In the genomic region with DNA sequence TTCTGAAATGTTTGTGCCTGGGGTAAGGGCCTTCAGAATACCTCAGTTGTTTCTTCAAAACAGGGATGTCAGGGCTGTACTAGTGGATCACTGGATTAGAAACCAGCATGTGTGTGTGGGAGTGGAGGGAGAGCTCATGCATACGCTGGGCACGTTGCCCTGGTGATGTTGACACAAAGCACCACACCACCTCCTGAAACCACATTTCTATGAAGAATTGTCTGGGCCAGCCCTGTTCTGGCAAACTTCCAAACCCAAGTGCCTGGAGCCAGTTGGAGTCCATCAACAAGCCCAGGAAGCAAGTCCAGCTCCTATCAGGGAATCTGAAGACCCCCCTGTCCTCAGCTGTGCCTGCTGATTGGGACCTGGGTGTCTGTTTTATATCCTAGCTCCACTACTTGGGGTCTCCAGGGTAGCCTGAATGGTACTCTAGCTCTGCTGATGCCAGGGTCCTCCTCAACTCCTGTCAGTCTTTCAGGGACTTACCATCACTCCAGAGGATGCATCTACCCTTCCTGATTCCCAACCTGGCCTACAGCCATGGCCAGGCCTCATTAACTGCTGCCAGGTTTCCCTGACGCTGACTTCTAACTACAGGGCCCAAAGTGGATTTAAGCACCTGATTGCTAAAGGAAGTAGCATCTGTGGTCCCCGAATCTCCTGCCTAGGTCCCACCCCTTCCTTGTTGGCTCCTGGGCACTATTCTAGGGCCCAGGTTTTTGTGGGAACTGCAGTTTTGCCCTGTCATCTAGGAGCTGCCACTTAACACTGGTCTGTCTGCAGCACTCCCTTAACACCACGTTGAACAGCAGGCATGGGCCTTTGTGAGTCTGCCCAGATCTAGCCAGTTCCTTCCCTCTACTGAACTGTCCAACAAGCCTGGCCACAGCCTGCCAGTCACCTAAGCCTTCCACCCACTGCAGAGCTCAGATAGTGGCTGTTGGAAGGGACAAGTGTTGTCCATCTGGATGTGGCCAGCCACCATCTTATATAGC, we compare ENCODE assay signal across 9 cellular contexts. TPM values are rescaled to one million over a fixed set of nuclear protein-coding genes. Genes with fewer than 3 reads are reported as not detected.
DNase-seq lines count a peak whose midpoint lies in the region; ATAC-seq and TF ChIP-seq lines count a peak whose summit lies in the region.
"Had no signal": no experiment of that assay in that cellular context is flagged by ENCODE, and none has a peak within 500 bp of the region (broad histone marks: within the 10 kb centered on the region; RNA-seq: fewer than 3 reads in every experiment).

No MANE protein-coding gene starts in this region.

- no peak for DNase-seq in H9
- peak; percentile 88 for DNase-seq in NCI-H2107 (lab: John Stamatoyannopoulos, UW)
- DNase-seq in adipocyte (ENCODE audit: low read depth) = peak; percentile 96
- DNase-seq in left ventricle myocardium superior = peak; percentile 75
- peak in 1 of 2 donors; percentile 44 for DNase-seq in stimulated activated effector memory CD8-positive, alpha-beta T cell treated with anti-CD3 and anti-CD28 coated beads, Interleukin-12 subunit alpha, Interleukin-12 subunit beta, amount 100 ng/mL, for 72 hours (ENCODE audit: low spot score in 2 of 2)
- DNase-seq in cortex of kidney (lab: John Stamatoyannopoulos, UW) = no peak

- WGBS in H9 (ENCODE audit: extremely low coverage, insufficient read length, low lambda C conversion rate) = no CpG with 5 or more reads among the region's 5 CpGs

- no peaks in the 10 kb centered on the region for H3K4me1 ChIP-seq in H9 (ENCODE audit: insufficient read depth, low read length)
- peaks cover 17% of the 10 kb centered on the region for H3K4me1 ChIP-seq in adipocyte (ENCODE audit: control insufficient read depth, insufficient read depth, low read length)

- H3K14ac ChIP-seq in H9 (ENCODE audit: insufficient read depth, low read length) = no peak overlapping the region

- no peaks in the 10 kb centered on the region for H3K23me2 ChIP-seq in H9 (ENCODE audit: insufficient read length, low read depth, low read length, poor library complexity, severe bottlenecking)

- H3K9me3 ChIP-seq in H9 (ENCODE audit: control insufficient read depth, low read depth, low read length) = no peaks in the 10 kb centered on the region
- no peaks in the 10 kb centered on the region for H3K9me3 ChIP-seq in adipocyte (ENCODE audit: control insufficient read depth, low read length)

- H3K36me3 Mint-ChIP-seq in H9 (ENCODE audit: insufficient read depth in 1 of 3, low read depth in 3 of 3) = peaks cover 0 to 13% (median 0%) of the 10 kb centered on the region in 3 experiments; a peak in 2 of 7 replicates
- no peaks in the 10 kb centered on the region for H3K36me3 Mint-ChIP-seq in stimulated activated effector memory CD8-positive, alpha-beta T cell treated with anti-CD3 and anti-CD28 coated beads, Interleukin-12 subunit alpha, Interleukin-12 subunit beta, amount 100 ng/mL, for 72 hours

- no peak overlapping the region for H3K56ac ChIP-seq in H9 (ENCODE audit: insufficient read length, low read depth, low read length)

- H3K27ac ChIP-seq in C4-2B = peak overlapping the region; percentile 68
- no peak overlapping the region for H3K27ac ChIP-seq in H9 (ENCODE audit: insufficient read length, low read depth, low read length)

- H4K20me1 ChIP-seq in H9 (ENCODE audit: control insufficient read depth, insufficient read depth, insufficient read length) = no peaks in the 10 kb centered on the region

- H3K27me3 ChIP-seq in H9 (ENCODE audit: insufficient read depth, low read length) (no peaks in the 10 kb centered on the region), adipocyte (replicated peaks; ENCODE audit: control insufficient read depth, insufficient read depth, low read length) (no peaks in the 10 kb centered on the region)

- H3K9ac ChIP-seq in H9 (ENCODE audit: extremely low read depth, insufficient read length, low read length) (no peak overlapping the region), adipocyte (ENCODE audit: low read length) (no peak overlapping the region)

- ATAC-seq in left ventricle myocardium superior (peak; percentile 93), GM18520 (IDR thresholded peaks at IDR 0.05; ENCODE audit: unreplicated experiment) (no peak)
- peak; percentile 72 for ATAC-seq in stimulated activated effector memory CD8-positive, alpha-beta T cell treated with anti-CD3 and anti-CD28 coated beads, Interleukin-12 subunit alpha, Interleukin-12 subunit beta, amount 100 ng/mL, for 72 hours

- no peak overlapping the region for H3K4me3 ChIP-seq in adipocyte (ENCODE audit: low read length)

- TF ChIP-seq CTCF in C4-2B (conservative IDR thresholded peaks at IDR 0.05) (no peak), H9 (conservative IDR thresholded peaks at IDR 0.05) (no peak)

- H4K91ac ChIP-seq in H9 (ENCODE audit: insufficient read length, low read depth, low read length) = no peak overlapping the region

- H3K4me1 Mint-ChIP-seq in H9 = peaks cover 4 to 6% of the 10 kb centered on the region in 2 experiments; a peak in 3 of 4 replicates
- peaks cover 15% of the 10 kb centered on the region for H3K4me1 Mint-ChIP-seq in stimulated activated effector memory CD8-positive, alpha-beta T cell treated with anti-CD3 and anti-CD28 coated beads, Interleukin-12 subunit alpha, Interleukin-12 subunit beta, amount 100 ng/mL, for 72 hours

- H3K4ac ChIP-seq in H9 (ENCODE audit: low read depth, low read length) = no peak overlapping the region

- no peak overlapping the region for H2BK5ac ChIP-seq in H9 (ENCODE audit: insufficient read length, low read length)

- no peak overlapping the region for H3K23ac ChIP-seq in H9 (ENCODE audit: insufficient read length, low read depth, low read length)

- H3K79me2 ChIP-seq in H9 (ENCODE audit: insufficient read depth, low read length) = no peaks in the 10 kb centered on the region; the same call in 1 of the 2 replicates

- no peak overlapping the region for H2AFZ ChIP-seq in H9 (ENCODE audit: low read length)

- H2BK20ac ChIP-seq in H9 (ENCODE audit: low read depth, low read length, poor library complexity, severe bottlenecking) = no peak overlapping the region

- no peak overlapping the region for H2BK15ac ChIP-seq in H9 (ENCODE audit: low read depth, low read length)

- H2AK5ac ChIP-seq in H9 (ENCODE audit: insufficient read length, low read length) = no peak overlapping the region

- no peak overlapping the region for H3T11ph ChIP-seq in H9 (ENCODE audit: low read length)

- H3K9me3 Mint-ChIP-seq in H9 = no peaks in the 10 kb centered on the region; a peak in 1 of 5 replicates
- no peaks in the 10 kb centered on the region for H3K9me3 Mint-ChIP-seq in stimulated activated effector memory CD8-positive, alpha-beta T cell treated with anti-CD3 and anti-CD28 coated beads, Interleukin-12 subunit alpha, Interleukin-12 subunit beta, amount 100 ng/mL, for 72 hours
- H3K9me3 Mint-ChIP-seq: dendritic cell treated with granulocyte-macrophage colony-stimulating factor and Interleukin-4, amounts not matched to agents 40 ng/mL and 50 ng/mL, for 4 days had no signal

- no peak overlapping the region for H2BK120ac ChIP-seq in H9 (ENCODE audit: low read depth, low read length, poor library complexity, severe bottlenecking)

- H3K27ac Mint-ChIP-seq in H9 = peak overlapping the region in 2 of 3 experiments; percentile 17 to 39; a peak in 2 of 7 replicates
- peak overlapping the region; percentile 79 for H3K27ac Mint-ChIP-seq in stimulated activated effector memory CD8-positive, alpha-beta T cell treated with anti-CD3 and anti-CD28 coated beads, Interleukin-12 subunit alpha, Interleukin-12 subunit beta, amount 100 ng/mL, for 72 hours
- H3K27ac Mint-ChIP-seq: dendritic cell treated with granulocyte-macrophage colony-stimulating factor and Interleukin-4, amounts not matched to agents 40 ng/mL and 50 ng/mL, for 4 days had no signal

- no peak overlapping the region for H3K18ac ChIP-seq in H9 (ENCODE audit: insufficient read length, low read depth, low read length)

- intact Hi-C loops in left ventricle myocardium superior (cut with micrococcal nuclease) = no loop called here

- H2BK12ac ChIP-seq in H9 (ENCODE audit: insufficient read length, low read depth, low read length) = no peak overlapping the region

- H3K4me3 Mint-ChIP-seq in H9 = no peak overlapping the region
- H3K4me3 Mint-ChIP-seq in stimulated activated effector memory CD8-positive, alpha-beta T cell treated with anti-CD3 and anti-CD28 coated beads, Interleukin-12 subunit alpha, Interleukin-12 subunit beta, amount 100 ng/mL, for 72 hours = no peak overlapping the region
- H3K4me3 Mint-ChIP-seq: dendritic cell treated with granulocyte-macrophage colony-stimulating factor and Interleukin-4, amounts not matched to agents 40 ng/mL and 50 ng/mL, for 4 days had no signal

- no peaks in the 10 kb centered on the region for H3K27me3 Mint-ChIP-seq in H9 (ENCODE audit: low read depth)
- H3K27me3 Mint-ChIP-seq: dendritic cell treated with granulocyte-macrophage colony-stimulating factor and Interleukin-4, amounts not matched to agents 40 ng/mL and 50 ng/mL, for 4 days had no signal

- H4K8ac ChIP-seq in H9 (replicated peaks; ENCODE audit: insufficient read length, low read depth, low read length) = no peak overlapping the region

- no peak overlapping the region for H4K5ac ChIP-seq in H9 (ENCODE audit: insufficient read length, low read depth, low read length)

- H3K4me2 ChIP-seq in H9 (ENCODE audit: insufficient read depth, insufficient read length, low read length) = no peak overlapping the region

- H3K36me3 ChIP-seq in adipocyte (ENCODE audit: control insufficient read depth, insufficient read depth, low read length, severe bottlenecking) = no peaks in the 10 kb centered on the region

- H3K79me1 ChIP-seq in H9 (ENCODE audit: insufficient read depth, low read depth, low read length, poor library complexity, severe bottlenecking) = no peaks in the 10 kb centered on the region

RNA-seq across cellular contexts. Expression of a gene that starts 45.5 kb away (rescaled TPM):
- 2.5 and 3.0 TPM in 2 replicates for total RNA-seq in H9 (2021)
- total RNA-seq in left ventricle myocardium superior = 20.4 TPM

Comparison
In these comparisons a context has a peak if more than half of its experiments do, and no peak if none do; other contexts are left out.
1. DNase-seq: peak in NCI-H2107 (single experiment), adipocyte (single experiment) and left ventricle myocardium superior (single experiment); none in H9 (single experiment) and cortex of kidney (single experiment).